17 cellular contexts compared by ENCODE assay signal in the genomic region with DNA sequence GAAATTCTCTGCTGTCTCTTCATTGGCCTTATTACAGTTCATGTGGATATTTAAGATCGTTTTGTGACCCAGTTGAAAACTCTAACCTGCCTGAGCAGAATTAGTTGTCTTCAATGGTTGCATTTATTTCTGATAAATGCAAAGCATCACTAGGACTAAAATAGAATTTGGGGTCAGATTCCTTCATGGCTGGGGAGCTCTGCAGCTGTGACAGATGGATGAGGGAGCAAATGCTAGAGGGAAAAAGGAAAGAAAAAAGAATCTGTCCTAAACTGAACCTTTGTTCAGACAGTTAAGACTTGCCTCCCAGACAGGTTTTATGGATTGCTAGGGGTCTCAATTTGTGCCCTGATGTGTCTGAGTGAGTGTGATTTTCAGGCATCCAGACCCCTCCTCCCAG.
A peak's percentile ranks its signal among the peaks of the same experiment; 100 is the strongest.
DNase-seq lines count a peak whose midpoint lies in the region; ATAC-seq and TF ChIP-seq lines count a peak whose summit lies in the region.
"Had no signal": no experiment of that assay in that cellular context is flagged by ENCODE, and none has a peak within 500 bp of the region (broad histone marks: within the 10 kb centered on the region; RNA-seq: fewer than 3 reads in every experiment).

No MANE protein-coding gene starts in this region.

- no peaks in the 10 kb centered on the region for H3K27me3 ChIP-seq in BLaER1 treated with 17β-estradiol and CSF1 and Interleukin-3, amounts not matched to agents 10 nM and 100 nM

- no peak overlapping the region for H3K4me3 ChIP-seq in BLaER1 treated with 17β-estradiol and CSF1 and Interleukin-3, amounts not matched to agents 10 nM and 100 nM
- H3K4me3 ChIP-seq: GM23248, HAP-1, K562 had no signal

- no peaks in the 10 kb centered on the region for H3K36me3 ChIP-seq in BLaER1 treated with 17β-estradiol and CSF1 and Interleukin-3, amounts not matched to agents 10 nM and 100 nM
- H3K36me3 ChIP-seq: HAP-1 had no signal

- H3K9me3 ChIP-seq in BLaER1 treated with 17β-estradiol and CSF1 and Interleukin-3, amounts not matched to agents 10 nM and 100 nM (replicated peaks in 1 of 11): no peaks in the 10 kb centered on the region
- H3K9me3 ChIP-seq: HAP-1 had no signal

- H3K4me1 ChIP-seq in BLaER1 treated with 17β-estradiol and CSF1 and Interleukin-3, amounts not matched to agents 10 nM and 100 nM: peaks cover 0 to 23% (median 13%) of the 10 kb centered on the region in 10 experiments; a peak in 15 of 20 replicates
- H3K4me1 ChIP-seq: Caco-2, HAP-1 had no signal

- no peak for TF ChIP-seq CTCF in CD14-positive monocyte (IDR thresholded peaks at IDR 0.05)

- H3K27ac Mint-ChIP-seq in naive thymus-derived CD8-positive, alpha-beta T cell: no peak overlapping the region
- no peak overlapping the region for H3K27ac Mint-ChIP-seq in CD14-positive monocyte
- H3K27ac Mint-ChIP-seq: CD4-positive, alpha-beta T cell had no signal

- DNase-seq in cerebellar cortex (ENCODE audit: low spot score): peak; percentile 66
- DNase-seq in myocyte (ENCODE audit: low read depth): peak; percentile 26
- DNase-seq in pons (ENCODE audit: low spot score): peak; percentile 31
- DNase-seq in naive thymus-derived CD8-positive, alpha-beta T cell: no peak
- no peak for DNase-seq in CD14-positive monocyte (ENCODE audit: low spot score)
- DNase-seq in stimulated activated CD4-positive, alpha-beta T cell treated with anti-CD3 and anti-CD28 coated beads, Interleukin-15, amount 100 ng/mL, for 24 hours: no peak
- DNase-seq: 8988T; Caco-2; CD4-positive, alpha-beta T cell; GF-D8; GM23248; IMR-90 had no signal

- H3K27ac ChIP-seq in BLaER1 treated with 17β-estradiol and CSF1 and Interleukin-3, amounts not matched to agents 10 nM and 100 nM: peak overlapping the region in 1 of 11 experiments; percentile 29; a peak in 1 of 22 replicates
- H3K27ac ChIP-seq: GM23248, HL-60 had no signal

- no peaks in the 10 kb centered on the region for H3K4me1 Mint-ChIP-seq in naive thymus-derived CD8-positive, alpha-beta T cell
- no peaks in the 10 kb centered on the region for H3K4me1 Mint-ChIP-seq in CD14-positive monocyte

- ATAC-seq in naive thymus-derived CD8-positive, alpha-beta T cell: no peak
- ATAC-seq in GM19452 (IDR thresholded peaks at IDR 0.05; ENCODE audit: unreplicated experiment): no peak
- ATAC-seq: K562 had no signal

- peak overlapping the region in 9 of 11 experiments; percentile 1 to 65 (median 49); a peak in 17 of 22 replicates for H3K4me2 ChIP-seq in BLaER1 treated with 17β-estradiol and CSF1 and Interleukin-3, amounts not matched to agents 10 nM and 100 nM

- H3K4me3 Mint-ChIP-seq in naive thymus-derived CD8-positive, alpha-beta T cell: no peak overlapping the region
- no peak overlapping the region for H3K4me3 Mint-ChIP-seq in CD14-positive monocyte
- H3K4me3 Mint-ChIP-seq: CD4-positive, alpha-beta T cell had no signal

- H4K20me1 ChIP-seq in BLaER1 treated with 17β-estradiol and CSF1 and Interleukin-3, amounts not matched to agents 10 nM and 100 nM: no peaks in the 10 kb centered on the region

- H3K36me3 Mint-ChIP-seq in naive thymus-derived CD8-positive, alpha-beta T cell: peaks cover 0 to 5% (median 0%) of the 10 kb centered on the region in 3 donors
- H3K36me3 Mint-ChIP-seq in CD14-positive monocyte: no peaks in the 10 kb centered on the region

- H3K9ac ChIP-seq in BLaER1 treated with 17β-estradiol and CSF1 and Interleukin-3, amounts not matched to agents 10 nM and 100 nM: no peak overlapping the region
- H3K9ac ChIP-seq: GM23248 had no signal

- peaks cover 0 to 7% (median 0%) of the 10 kb centered on the region in 5 donors for H3K27me3 Mint-ChIP-seq in naive thymus-derived CD8-positive, alpha-beta T cell
- peaks cover 0 to 5% (median 0%) of the 10 kb centered on the region in 3 donors for H3K27me3 Mint-ChIP-seq in CD14-positive monocyte (ENCODE audit: low read depth in 3 of 3)
- H3K27me3 Mint-ChIP-seq: CD4-positive, alpha-beta T cell had no signal

- H3K9me3 Mint-ChIP-seq in naive thymus-derived CD8-positive, alpha-beta T cell: peaks cover 0 to 9% (median 0%) of the 10 kb centered on the region in 9 donors
- H3K9me3 Mint-ChIP-seq in CD14-positive monocyte: peaks cover 0 to 2% (median 0%) of the 10 kb centered on the region in 7 donors
- H3K9me3 Mint-ChIP-seq: CD4-positive, alpha-beta T cell had no signal

- POLR2A ChIA-PET in naive thymus-derived CD8-positive, alpha-beta T cell (lab: Charles Lee): no interaction called here

- intact Hi-C loops in CD14-positive monocyte (cut with micrococcal nuclease): no loop called here

Comparison
In these comparisons a context has a peak if more than half of its experiments do, and no peak if none do; other contexts are left out.
1. DNase-seq: peak in cerebellar cortex (single experiment), myocyte (single experiment) and pons (single experiment); none in naive thymus-derived CD8-positive, alpha-beta T cell (0 of 10), CD14-positive monocyte (single experiment) and stimulated activated CD4-positive, alpha-beta T cell treated with anti-CD3 and anti-CD28 coated beads, Interleukin-15, amount 100 ng/mL, for 24 hours (single experiment).